11 cellular contexts compared by ENCODE assay signal in genomic region chr2:126664639-126665038, GRCh38. TPM values are rescaled to one million over a fixed set of nuclear protein-coding genes. Genes with fewer than 3 reads are reported as not detected.
DNase-seq lines count a peak whose midpoint lies in the region; ATAC-seq and TF ChIP-seq lines count a peak whose summit lies in the region.
"Had no signal": no experiment of that assay in that cellular context is flagged by ENCODE, and none has a peak within 500 bp of the region (broad histone marks: within the 10 kb centered on the region; RNA-seq: fewer than 3 reads in every experiment).

No MANE protein-coding gene starts in this region.

- H3K4me3 ChIP-seq in left ventricle myocardium inferior: no peak overlapping the region
- H3K4me3 ChIP-seq in upper lobe of left lung: no peak overlapping the region
- no peak overlapping the region for H3K4me3 ChIP-seq in testis

- no peak for DNase-seq in left ventricle myocardium inferior
- no peak for DNase-seq in left cardiac atrium
- no peak for DNase-seq in activated CD8-positive, alpha-beta T cell treated with anti-CD3 and anti-CD28 coated beads for 36 hours
- no peak for DNase-seq in upper lobe of left lung
- no peak for DNase-seq in OCI-M2 (lab: John Stamatoyannopoulos, UW; ENCODE audit: unreplicated experiment)
- DNase-seq in testis: no peak
- no peak for DNase-seq in NCI-H128 (lab: John Stamatoyannopoulos, UW; ENCODE audit: unreplicated experiment)
- DNase-seq: foreskin fibroblast, retina, SHP77 treated with DMSO at 0.1 percent for 48 hours had no signal

- H3K27me3 Mint-ChIP-seq in activated CD8-positive, alpha-beta T cell treated with anti-CD3 and anti-CD28 coated beads for 36 hours: no peaks in the 10 kb centered on the region

- no peak for TF ChIP-seq CTCF in left ventricle myocardium inferior (IDR thresholded peaks at IDR 0.05; ENCODE audit: borderline replicate concordance)
- no peak for TF ChIP-seq CTCF in activated CD8-positive, alpha-beta T cell treated with anti-CD3 and anti-CD28 coated beads for 36 hours (IDR thresholded peaks at IDR 0.05)
- TF ChIP-seq CTCF in upper lobe of left lung (IDR thresholded peaks at IDR 0.05): no peak
- TF ChIP-seq CTCF in testis (IDR thresholded peaks at IDR 0.05): no peak

- H3K4me1 Mint-ChIP-seq in activated CD8-positive, alpha-beta T cell treated with anti-CD3 and anti-CD28 coated beads for 36 hours (ENCODE audit: low read depth): peaks cover 91% of the 10 kb centered on the region

- H3K27me3 ChIP-seq in left ventricle myocardium inferior (ENCODE audit: low read depth): no peaks in the 10 kb centered on the region
- H3K27me3 ChIP-seq in upper lobe of left lung: no peaks in the 10 kb centered on the region
- no peaks in the 10 kb centered on the region for H3K27me3 ChIP-seq in testis

- H3K27ac Mint-ChIP-seq in activated CD8-positive, alpha-beta T cell treated with anti-CD3 and anti-CD28 coated beads for 36 hours: peak overlapping the region; percentile 94

- no peak for TF ChIP-seq EP300 in upper lobe of left lung (IDR thresholded peaks at IDR 0.05)

- peaks cover 6% of the 10 kb centered on the region for H3K36me3 ChIP-seq in left ventricle myocardium inferior
- H3K36me3 ChIP-seq in upper lobe of left lung: peaks cover 0 to 5% (median 0%) of the 10 kb centered on the region in 4 donors
- H3K36me3 ChIP-seq in testis (ENCODE audit: low read depth, missing control alignments): no peaks in the 10 kb centered on the region

- CTCF ChIA-PET in activated CD8-positive, alpha-beta T cell treated with anti-CD3 and anti-CD28 coated beads for 36 hours (lab: Charles Lee): interaction anchor here (1.0 to 3.4 kb wide), 4 partner anchors 24 to 175 kb away, joined by 3 to 15 read pairs (median 8); no protein-coding TSS in a partner anchor

- 71 to 92% methylated on average over 2 of the region's 2 CpGs for WGBS in upper lobe of left lung, 2 donors
- 92 to 100% methylated on average over 2 of the region's 2 CpGs for WGBS in testis, 2 donors

- no peak for ATAC-seq in left cardiac atrium
- peak; percentile 26 for ATAC-seq in HG02938 (IDR thresholded peaks at IDR 0.05; ENCODE audit: unreplicated experiment)
- ATAC-seq in activated CD8-positive, alpha-beta T cell treated with anti-CD3 and anti-CD28 coated beads for 36 hours: peak; percentile 1
- no peak for ATAC-seq in upper lobe of left lung (ENCODE audit: low FRiP score in 2 of 2)

- peaks cover 81% of the 10 kb centered on the region for H3K36me3 Mint-ChIP-seq in activated CD8-positive, alpha-beta T cell treated with anti-CD3 and anti-CD28 coated beads for 36 hours (ENCODE audit: low read depth)

- POLR2A ChIA-PET in activated CD8-positive, alpha-beta T cell treated with anti-CD3 and anti-CD28 coated beads for 36 hours (lab: Charles Lee): interaction anchor here (0.8 to 1.8 kb wide), 4 partner anchors 8 to 18 kb away, joined by 3 to 8 read pairs (median 3); no protein-coding TSS in a partner anchor

- TF ChIP-seq POLR2A in upper lobe of left lung (IDR thresholded peaks at IDR 0.05) (no peak), testis (IDR thresholded peaks at IDR 0.05) (no peak)

- H3K4me3 Mint-ChIP-seq in activated CD8-positive, alpha-beta T cell treated with anti-CD3 and anti-CD28 coated beads for 36 hours: peak overlapping the region; percentile 68

- intact Hi-C loops in left ventricle myocardium inferior (cut with micrococcal nuclease): no loop called here
- intact Hi-C loops in left cardiac atrium (cut with DNase I): no loop called here
- intact Hi-C loops in activated CD8-positive, alpha-beta T cell treated with anti-CD3 and anti-CD28 coated beads for 36 hours (cut with micrococcal nuclease): loop anchor here (5.0 kb wide), 1 partner anchor 98 kb away; no protein-coding TSS in a partner anchor
- intact Hi-C loops in testis (cut with DNase I; ENCODE audit: low total_unique reads): no loop called here

- no peaks in the 10 kb centered on the region for H3K9me3 Mint-ChIP-seq in activated CD8-positive, alpha-beta T cell treated with anti-CD3 and anti-CD28 coated beads for 36 hours

- H3K27ac ChIP-seq in left ventricle myocardium inferior (replicated peaks) (peak overlapping the region; percentile 98), upper lobe of left lung (peak overlapping the region in 3 of 4 donors; percentile 33 to 55 (median 33)), testis (no peak overlapping the region)

- H3K4me1 ChIP-seq in left ventricle myocardium inferior (peaks cover 97% of the 10 kb centered on the region), upper lobe of left lung (peaks cover 51 to 82% (median 73%) of the 10 kb centered on the region in 4 donors), testis (peaks cover 4% of the 10 kb centered on the region)

- H3K9me3 ChIP-seq in left ventricle myocardium inferior (replicated peaks) (no peaks in the 10 kb centered on the region), upper lobe of left lung (no peaks in the 10 kb centered on the region), testis (no peaks in the 10 kb centered on the region)

RNA-seq across cellular contexts. Expression of gene GYPC, which starts 8.7 kb away (rescaled TPM):
- total RNA-seq in left ventricle myocardium inferior (98.8 TPM), left cardiac atrium (10 to 100 TPM; 77.1 to 86.8 TPM), upper lobe of left lung (100 to 1,000 TPM in 2 of 6 donors, 10 to 100 TPM in 4; 61.0 to 107 (median 77.5) TPM), testis (10 to 100 TPM in 1 of 2 donors, 1 to 10 TPM in 1; 9.9 to 15.5 TPM)
- 100 to 1,000 TPM; 172 to 173 TPM for total RNA-seq in activated CD8-positive, alpha-beta T cell treated with anti-CD3 and anti-CD28 coated beads for 36 hours
- 40.2 TPM for polyA plus RNA-seq in testis (ENCODE audit: insufficient read depth, low read depth, low replicate concordance)

Comparison
In these comparisons a context has a peak if more than half of its experiments do, and no peak if none do; other contexts are left out.
1. H3K27ac ChIP-seq: peak in left ventricle myocardium inferior (single experiment) and upper lobe of left lung (3 of 4); none in testis (0 of 2).
2. ATAC-seq: peak in HG02938 (single experiment) and activated CD8-positive, alpha-beta T cell treated with anti-CD3 and anti-CD28 coated beads for 36 hours (single experiment); none in left cardiac atrium (0 of 2) and upper lobe of left lung (0 of 2).